17 cellular contexts compared by ENCODE assay signal in genomic region chr1:52558941-52559340, GRCh38.
"Had no signal": no experiment of that assay in that cellular context is flagged by ENCODE, and none has a peak within 500 bp of the region (broad histone marks: within the 10 kb centered on the region; RNA-seq: fewer than 3 reads in every experiment).

No MANE protein-coding gene starts in this region.

- H3K36me3 ChIP-seq: right atrium auricular region had no signal

- H3K9me3 ChIP-seq: right atrium auricular region had no signal

- H3K36me3 Mint-ChIP-seq: activated naive CD8-positive, alpha-beta T cell treated with anti-CD3 and anti-CD28 coated beads, Interleukin-2, amount 10 ng/mL, durations not matched to agents 7 days and 5 days; stimulated activated memory B cell treated with anti-CD40 and anti-IgM and Interleukin-4, amounts not matched to agents 10 μg/mL and 1 μg/mL and 100 μg/mL, for 72 hours had no signal

- H3K27ac Mint-ChIP-seq: activated naive CD8-positive, alpha-beta T cell treated with anti-CD3 and anti-CD28 coated beads, Interleukin-2, amount 10 ng/mL, durations not matched to agents 7 days and 5 days; effector memory CD8-positive, alpha-beta T cell; nephron; progenitor cell of endocrine pancreas; stimulated activated memory B cell treated with anti-CD40 and anti-IgM and Interleukin-4, amounts not matched to agents 10 μg/mL and 1 μg/mL and 100 μg/mL, for 72 hours had no signal

- H3K4me1 ChIP-seq: right atrium auricular region had no signal

- H3K4me3 Mint-ChIP-seq: activated naive CD8-positive, alpha-beta T cell treated with anti-CD3 and anti-CD28 coated beads, Interleukin-2, amount 10 ng/mL, durations not matched to agents 7 days and 5 days; effector memory CD8-positive, alpha-beta T cell; stimulated activated memory B cell treated with anti-CD40 and anti-IgM and Interleukin-4, amounts not matched to agents 10 μg/mL and 1 μg/mL and 100 μg/mL, for 72 hours had no signal

- DNase-seq: activated naive CD4-positive, alpha-beta T cell; activated naive CD8-positive, alpha-beta T cell treated with anti-CD3 and anti-CD28 coated beads, Interleukin-2, amount 10 ng/mL, durations not matched to agents 7 days and 5 days; aorta; dermis blood vessel endothelial cell; effector memory CD8-positive, alpha-beta T cell; foreskin keratinocyte; glutamatergic neuron; hypothalamus; left ventricle myocardium superior; mesenchymal stem cell; nucleus accumbens; stimulated activated CD4-positive, alpha-beta T cell treated with anti-CD3 and anti-CD28 coated beads, Interleukin-2, amount 100 ng/mL, for 48 hours had no signal

- H3K4me3 ChIP-seq: right atrium auricular region had no signal

- H3K9me3 Mint-ChIP-seq: activated naive CD8-positive, alpha-beta T cell treated with anti-CD3 and anti-CD28 coated beads, Interleukin-2, amount 10 ng/mL, durations not matched to agents 7 days and 5 days; effector memory CD8-positive, alpha-beta T cell; stimulated activated memory B cell treated with anti-CD40 and anti-IgM and Interleukin-4, amounts not matched to agents 10 μg/mL and 1 μg/mL and 100 μg/mL, for 72 hours had no signal

- H3K27ac ChIP-seq: foreskin keratinocyte, right atrium auricular region had no signal

- H3K27me3 Mint-ChIP-seq: effector memory CD8-positive, alpha-beta T cell; progenitor cell of endocrine pancreas; stimulated activated memory B cell treated with anti-CD40 and anti-IgM and Interleukin-4, amounts not matched to agents 10 μg/mL and 1 μg/mL and 100 μg/mL, for 72 hours had no signal

- H3K27me3 ChIP-seq: foreskin keratinocyte, right atrium auricular region had no signal

- ATAC-seq: activated CD4-positive, CD25-positive, alpha-beta regulatory T cell treated with anti-CD3 and anti-CD28 coated beads, Interleukin-2, amount 50 U/mL, for 24 hours; effector memory CD8-positive, alpha-beta T cell; foreskin keratinocyte; left ventricle myocardium superior; stimulated activated memory B cell treated with anti-CD40 and anti-IgM and Interleukin-4, amounts not matched to agents 10 μg/mL and 1 μg/mL and 100 μg/mL, for 72 hours had no signal
